In the genomic region with DNA sequence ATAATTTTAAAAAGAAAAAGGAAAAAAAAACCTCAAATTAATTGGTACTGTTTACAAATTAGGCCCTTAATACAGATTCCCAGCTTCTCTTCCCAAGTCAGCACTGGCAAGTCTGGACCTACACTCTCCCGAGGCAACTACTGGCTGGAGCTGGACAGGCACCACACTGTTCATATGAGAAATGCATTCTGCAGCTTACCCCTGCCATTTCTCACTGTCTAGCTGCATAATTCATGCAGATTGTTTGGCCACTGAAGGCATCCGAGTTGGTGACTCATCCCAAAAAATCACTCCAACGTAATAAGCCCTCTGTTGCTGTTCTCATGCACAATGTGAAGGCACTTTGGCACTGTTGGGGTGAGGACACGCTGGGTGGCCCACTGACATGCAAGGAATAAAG, we compare ENCODE assay signal across 13 cellular contexts. TPM values are rescaled to one million over a fixed set of nuclear protein-coding genes. Genes with fewer than 3 reads are reported as not detected.
DNase-seq lines count a peak whose midpoint lies in the region; ATAC-seq, FAIRE-seq and TF ChIP-seq lines count a peak whose summit lies in the region.
"Had no signal": no experiment of that assay in that cellular context is flagged by ENCODE, and none has a peak within 500 bp of the region (broad histone marks: within the 10 kb centered on the region; RNA-seq: fewer than 3 reads in every experiment).

No MANE protein-coding gene starts in this region.

- H3K9me3 ChIP-seq in GM23248 (ENCODE audit: low read depth) (no peaks in the 10 kb centered on the region), astrocyte (ENCODE audit: insufficient read depth, low read depth, low read length) (no peaks in the 10 kb centered on the region), uterus (no peaks in the 10 kb centered on the region)
- H3K9me3 ChIP-seq: stomach had no signal

- H3K4me2 ChIP-seq in GM23248 (ENCODE audit: unreplicated experiment) (no peak overlapping the region), astrocyte (ENCODE audit: low read length) (no peak overlapping the region)

- H3K79me2 ChIP-seq in GM23248 (ENCODE audit: insufficient read depth) (no peaks in the 10 kb centered on the region), astrocyte (ENCODE audit: insufficient read depth, low read length) (no peaks in the 10 kb centered on the region)

- H3K9me2 ChIP-seq in GM23248 (ENCODE audit: insufficient read depth) = no peaks in the 10 kb centered on the region

- H3K4me3 Mint-ChIP-seq in astrocyte (ENCODE audit: unreplicated experiment) (peak overlapping the region; percentile 14), mesothelial cell of epicardium (no peak overlapping the region)
- no peak overlapping the region for H3K4me3 Mint-ChIP-seq in activated T-cell treated with anti-CD3 and anti-CD28 coated beads, Interleukin-2, amount 50 U/mL, for 72 hours
- H3K4me3 Mint-ChIP-seq: activated CD8-positive, alpha-beta T cell treated with anti-CD3 and anti-CD28 coated beads, Interleukin-2, amount 10 ng/mL, durations not matched to agents 7 days and 5 days; natural killer cell had no signal

- peak; percentile 32 for FAIRE-seq in astrocyte (lab: Jason Lieb, UNC)
- FAIRE-seq: K562 had no signal

- ATAC-seq in activated T-cell treated with anti-CD3 and anti-CD28 coated beads, Interleukin-2, amount 50 U/mL, for 72 hours (replicated peaks in 1 of 2) = no peak
- ATAC-seq: activated CD8-positive, alpha-beta T cell treated with anti-CD3 and anti-CD28 coated beads, Interleukin-2, amount 10 ng/mL, durations not matched to agents 7 days and 5 days; K562 had no signal

- H2AFZ ChIP-seq in GM23248 (no peak overlapping the region), astrocyte (ENCODE audit: low read depth, low read length) (no peak overlapping the region)

- in situ Hi-C loops in GM23248 (cut with MboI) = no loop called here

- H3K36me3 ChIP-seq in GM23248 (ENCODE audit: low read depth) (no peaks in the 10 kb centered on the region), astrocyte (ENCODE audit: insufficient read depth, low read length) (peaks cover 6% of the 10 kb centered on the region), uterus (no peaks in the 10 kb centered on the region)

- DNase-seq in GM23248 (peak; percentile 73), astrocyte (ENCODE audit: low read depth) (peak; percentile 72), hepatic stellate cell (ENCODE audit: low spot score) (peak; percentile 73), uterus (peak; percentile 33 to 68), mesothelial cell of epicardium (ENCODE audit: low spot score in 2 of 2, unreplicated experiment in 2 of 2) (no peak), NCI-H345 (lab: John Stamatoyannopoulos, UW) (no peak)
- DNase-seq in activated T-cell treated with anti-CD3 and anti-CD28 coated beads, Interleukin-2, amount 50 U/mL, for 72 hours = no peak
- DNase-seq: activated CD8-positive, alpha-beta T cell treated with anti-CD3 and anti-CD28 coated beads, Interleukin-2, amount 10 ng/mL, durations not matched to agents 7 days and 5 days; natural killer cell; stomach had no signal

- TF ChIP-seq CTCF in astrocyte (IDR thresholded peaks at IDR 0.05; ENCODE audit: insufficient read depth, low read depth, low read length) (no peak), uterus (IDR thresholded peaks at IDR 0.05) (peak in 1 of 4 experiments; percentile 13), mesothelial cell of epicardium (IDR thresholded peaks at IDR 0.05; ENCODE audit: unreplicated experiment) (no peak)

- H3K27me3 Mint-ChIP-seq in astrocyte (ENCODE audit: low read depth, unreplicated experiment) (peaks cover 5% of the 10 kb centered on the region), mesothelial cell of epicardium (ENCODE audit: low read depth) (no peaks in the 10 kb centered on the region)
- H3K27me3 Mint-ChIP-seq in activated T-cell treated with anti-CD3 and anti-CD28 coated beads, Interleukin-2, amount 50 U/mL, for 72 hours (ENCODE audit: low read depth) = no peaks in the 10 kb centered on the region

- H3K9me3 Mint-ChIP-seq in astrocyte (ENCODE audit: unreplicated experiment) = peaks cover 6% of the 10 kb centered on the region
- no peaks in the 10 kb centered on the region for H3K9me3 Mint-ChIP-seq in mesothelial cell of epicardium
- no peaks in the 10 kb centered on the region for H3K9me3 Mint-ChIP-seq in activated T-cell treated with anti-CD3 and anti-CD28 coated beads, Interleukin-2, amount 50 U/mL, for 72 hours
- H3K9me3 Mint-ChIP-seq: natural killer cell had no signal

- H3K4me1 ChIP-seq in GM23248 (ENCODE audit: insufficient read depth) (peaks cover 10% of the 10 kb centered on the region), astrocyte (ENCODE audit: insufficient read depth, low read length) (peaks cover 9% of the 10 kb centered on the region), uterus (no peaks in the 10 kb centered on the region)
- H3K4me1 ChIP-seq: stomach had no signal

- H3K4me3 ChIP-seq in GM23248 = no peak overlapping the region
- H3K4me3 ChIP-seq in astrocyte (ENCODE audit: insufficient read depth, low read depth, low read length) = no peak overlapping the region
- H3K4me3 ChIP-seq in uterus = no peak overlapping the region
- H3K4me3 ChIP-seq: K562, stomach had no signal

- 11 to 16% methylated on average over 4 of the region's 4 CpGs for WGBS in GM23248 (ENCODE audit: low coverage in 1 of 2, low lambda C conversion rate in 2 of 2, missing lambda C conversion rate in 2 of 2), 2 experiments

- H3F3A ChIP-seq in GM23248 (ENCODE audit: insufficient read depth) = no peaks in the 10 kb centered on the region

- TF ChIP-seq POLR2A in uterus (IDR thresholded peaks at IDR 0.05) = no peak

- H3K27ac Mint-ChIP-seq in astrocyte (ENCODE audit: unreplicated experiment) (no peak overlapping the region), mesothelial cell of epicardium (no peak overlapping the region)
- no peak overlapping the region for H3K27ac Mint-ChIP-seq in activated T-cell treated with anti-CD3 and anti-CD28 coated beads, Interleukin-2, amount 50 U/mL, for 72 hours
- H3K27ac Mint-ChIP-seq: activated CD8-positive, alpha-beta T cell treated with anti-CD3 and anti-CD28 coated beads, Interleukin-2, amount 10 ng/mL, durations not matched to agents 7 days and 5 days; natural killer cell had no signal

- H3K27ac ChIP-seq in GM23248 (no peak overlapping the region), astrocyte (ENCODE audit: low read depth, low read length) (no peak overlapping the region), uterus (peak overlapping the region; percentile 20 to 70)
- H3K27ac ChIP-seq: RWPE1, stomach had no signal

- H3K4me1 Mint-ChIP-seq in astrocyte (ENCODE audit: low read depth, unreplicated experiment) (peaks cover 14% of the 10 kb centered on the region), mesothelial cell of epicardium (no peaks in the 10 kb centered on the region)
- H3K4me1 Mint-ChIP-seq in activated T-cell treated with anti-CD3 and anti-CD28 coated beads, Interleukin-2, amount 50 U/mL, for 72 hours (ENCODE audit: low read depth) = no peaks in the 10 kb centered on the region
- H3K4me1 Mint-ChIP-seq: natural killer cell had no signal

- no peaks in the 10 kb centered on the region for H4K20me1 ChIP-seq in GM23248 (ENCODE audit: insufficient read depth)
- no peaks in the 10 kb centered on the region for H4K20me1 ChIP-seq in astrocyte (ENCODE audit: insufficient read depth, low read length)

- intact Hi-C loops in uterus (cut with DNase I; ENCODE audit: low total_unique reads) = no loop called here

- peaks cover 22% of the 10 kb centered on the region for H3K36me3 Mint-ChIP-seq in astrocyte (ENCODE audit: low read depth, unreplicated experiment)
- H3K36me3 Mint-ChIP-seq in mesothelial cell of epicardium = peaks cover 35% of the 10 kb centered on the region
- H3K36me3 Mint-ChIP-seq in activated T-cell treated with anti-CD3 and anti-CD28 coated beads, Interleukin-2, amount 50 U/mL, for 72 hours (ENCODE audit: insufficient read depth in 2 of 2) = peaks cover 6 to 8% of the 10 kb centered on the region in 2 donors

- H3K27me3 ChIP-seq in GM23248 (replicated peaks; ENCODE audit: insufficient read depth) = no peaks in the 10 kb centered on the region
- H3K27me3 ChIP-seq in astrocyte (ENCODE audit: insufficient read depth, low read length) = no peaks in the 10 kb centered on the region
- H3K27me3 ChIP-seq in uterus = no peaks in the 10 kb centered on the region
- H3K27me3 ChIP-seq: stomach had no signal

- H3K9ac ChIP-seq in GM23248 = no peak overlapping the region
- no peak overlapping the region for H3K9ac ChIP-seq in astrocyte (ENCODE audit: low read length)

RNA-seq across cellular contexts. Expression of a gene that starts 45.3 kb away (rescaled TPM):
- total RNA-seq in GM23248 (2014; rRNA removed; shearing (Covaris generic)) = not detected in 2 replicates
- not detected in 2 replicates for polyA plus RNA-seq in GM23248 (2016; fragmentation: Nextera tagmentation; extraction: Ambion mirVana)
- total RNA-seq in astrocyte (not detected in 2 replicates), uterus (under 1 TPM in 1 of 4 donors, not detected in 3; 0.70 TPM), mesothelial cell of epicardium (not detected in 3 replicates)
- not detected for total RNA-seq in activated T-cell treated with anti-CD3 and anti-CD28 coated beads, Interleukin-2, amount 50 U/mL, for 72 hours
- total RNA-seq: activated CD8-positive, alpha-beta T cell treated with anti-CD3 and anti-CD28 coated beads, Interleukin-2, amount 10 ng/mL, durations not matched to agents 7 days and 5 days; K562; natural killer cell; stomach; T-helper 2 cell treated with Interferon-gamma antibody and Interleukin-4, amounts not matched to agents 100 ng/mL and 5 ng/mL, for 36 hours had no signal
- polyA plus RNA-seq: K562 had no signal

Comparison
In these comparisons a context has a peak if more than half of its experiments do, and no peak if none do; other contexts are left out.
1. DNase-seq: peak in GM23248 (single experiment), astrocyte (single experiment), hepatic stellate cell (single experiment) and uterus (2 of 2); none in mesothelial cell of epicardium (0 of 2), NCI-H345 (single experiment) and activated T-cell treated with anti-CD3 and anti-CD28 coated beads, Interleukin-2, amount 50 U/mL, for 72 hours (0 of 2).
2. H3K27ac ChIP-seq: peak in uterus (2 of 2); none in GM23248 (single experiment) and astrocyte (single experiment).